In genomic region chr12:12333980-12334709, GRCh38 we compare ENCODE assay signal across 9 cellular contexts. TPM values are rescaled to one million over a fixed set of nuclear protein-coding genes. Genes with fewer than 3 reads are reported as not detected.
DNase-seq lines count a peak whose midpoint lies in the region; ATAC-seq and TF ChIP-seq lines count a peak whose summit lies in the region.
"Had no signal": no experiment of that assay in that cellular context is flagged by ENCODE, and none has a peak within 500 bp of the region (broad histone marks: within the 10 kb centered on the region; RNA-seq: fewer than 3 reads in every experiment).

No MANE protein-coding gene starts in this region.

- H3K9me3 ChIP-seq in DOHH2 (ENCODE audit: control insufficient read depth, insufficient read depth, low read length) (no peaks in the 10 kb centered on the region), endodermal cell (ENCODE audit: control insufficient read depth, low read length) (no peaks in the 10 kb centered on the region), thoracic aorta (no peaks in the 10 kb centered on the region)

- no peaks in the 10 kb centered on the region for H3K79me2 ChIP-seq in DOHH2 (ENCODE audit: control insufficient read depth, low read length)

- POLR2A ChIA-PET in activated CD8-positive, alpha-beta T cell treated with anti-CD3 and anti-CD28 coated beads, Interleukin-2, amount 10 ng/mL, durations not matched to agents 7 days and 5 days (lab: Charles Lee): no interaction called here
- POLR2A ChIA-PET in naive thymus-derived CD8-positive, alpha-beta T cell (lab: Charles Lee): interaction anchor here (1.0 to 1.8 kb wide), 2 partner anchors 23 to 403 kb away, joined by 3 to 5 read pairs; partner anchors contain the start of gene BORCS5

- DNase-seq in NCI-H748 (lab: John Stamatoyannopoulos, UW; ENCODE audit: unreplicated experiment) (peak; percentile 60), endodermal cell (peak; percentile 89), thoracic aorta (ENCODE audit: low spot score) (no peak)
- peak; percentile 76 for DNase-seq in activated CD8-positive, alpha-beta T cell treated with anti-CD3 and anti-CD28 coated beads, Interleukin-2, amount 10 ng/mL, durations not matched to agents 7 days and 5 days
- peak; percentile 35 to 77 (median 56) for DNase-seq in naive thymus-derived CD8-positive, alpha-beta T cell

- peaks cover 24% of the 10 kb centered on the region for H3K4me1 Mint-ChIP-seq in activated CD8-positive, alpha-beta T cell treated with anti-CD3 and anti-CD28 coated beads, Interleukin-2, amount 10 ng/mL, durations not matched to agents 7 days and 5 days (ENCODE audit: low read depth)
- peaks cover 17% of the 10 kb centered on the region for H3K4me1 Mint-ChIP-seq in endodermal cell
- peaks cover 15 to 31% (median 25%) of the 10 kb centered on the region in 4 donors for H3K4me1 Mint-ChIP-seq in naive thymus-derived CD8-positive, alpha-beta T cell

- H3K27me3 ChIP-seq in DOHH2 (ENCODE audit: control insufficient read depth, low read length) (peaks cover 9% of the 10 kb centered on the region; the same call in 1 of the 2 replicates), endodermal cell (ENCODE audit: control insufficient read depth, insufficient read depth, low read length, poor library complexity, severe bottlenecking) (no peaks in the 10 kb centered on the region), thoracic aorta (replicated peaks; ENCODE audit: insufficient read depth) (no peaks in the 10 kb centered on the region)

- H3K4me1 ChIP-seq in DOHH2 (ENCODE audit: control insufficient read depth, low read length) (peaks cover 9% of the 10 kb centered on the region), endodermal cell (ENCODE audit: control insufficient read depth, insufficient read depth, low read length) (no peaks in the 10 kb centered on the region), thoracic aorta (ENCODE audit: control insufficient read depth in 1 of 2, low read depth in 2 of 2) (peaks cover 17 to 58% of the 10 kb centered on the region in 2 donors)

- no peaks in the 10 kb centered on the region for H3K36me3 Mint-ChIP-seq in activated CD8-positive, alpha-beta T cell treated with anti-CD3 and anti-CD28 coated beads, Interleukin-2, amount 10 ng/mL, durations not matched to agents 7 days and 5 days (ENCODE audit: low read depth)
- H3K36me3 Mint-ChIP-seq in endodermal cell (ENCODE audit: low read depth): no peaks in the 10 kb centered on the region
- peaks cover 0 to 1% (median 0%) of the 10 kb centered on the region in 3 donors for H3K36me3 Mint-ChIP-seq in naive thymus-derived CD8-positive, alpha-beta T cell
- H3K36me3 Mint-ChIP-seq: activated naive CD8-positive, alpha-beta T cell had no signal

- TF ChIP-seq CTCF in DOHH2 (IDR thresholded peaks at IDR 0.05; ENCODE audit: low read depth, low read length, poor library complexity, severe bottlenecking): peak; percentile 94
- peak; percentile 100 for TF ChIP-seq CTCF in endodermal cell (conservative IDR thresholded peaks at IDR 0.05)
- peak; percentile 77 for TF ChIP-seq CTCF in thoracic aorta (IDR thresholded peaks at IDR 0.05)

- H3K9ac ChIP-seq in endodermal cell (ENCODE audit: extremely low read depth, low read length, poor library complexity, severe bottlenecking): no peak overlapping the region

- no peaks in the 10 kb centered on the region for H3K36me3 ChIP-seq in DOHH2 (ENCODE audit: control insufficient read depth, low read length)
- H3K36me3 ChIP-seq in endodermal cell (ENCODE audit: control insufficient read depth, insufficient read depth, low read length): no peaks in the 10 kb centered on the region
- H3K36me3 ChIP-seq in thoracic aorta: no peaks in the 10 kb centered on the region

- H3K9me3 Mint-ChIP-seq in activated CD8-positive, alpha-beta T cell treated with anti-CD3 and anti-CD28 coated beads, Interleukin-2, amount 10 ng/mL, durations not matched to agents 7 days and 5 days (ENCODE audit: insufficient read depth): no peaks in the 10 kb centered on the region
- no peaks in the 10 kb centered on the region for H3K9me3 Mint-ChIP-seq in endodermal cell
- H3K9me3 Mint-ChIP-seq in naive thymus-derived CD8-positive, alpha-beta T cell: no peaks in the 10 kb centered on the region

- H3K4me3 ChIP-seq in DOHH2 (ENCODE audit: low read length) (no peak overlapping the region), endodermal cell (ENCODE audit: low read length) (no peak overlapping the region), thoracic aorta (no peak overlapping the region)

- peak overlapping the region; percentile 40 for H3K4me2 ChIP-seq in DOHH2 (ENCODE audit: low read length)

- no peaks in the 10 kb centered on the region for H3K9me2 ChIP-seq in DOHH2 (replicated peaks; ENCODE audit: control insufficient read depth, low read length)

- H3F3A ChIP-seq in DOHH2 (ENCODE audit: control insufficient read depth, insufficient read depth): no peaks in the 10 kb centered on the region

- H4K20me1 ChIP-seq in DOHH2 (ENCODE audit: control insufficient read depth, insufficient read depth, low read depth, low read length): no peaks in the 10 kb centered on the region

- H3K27ac ChIP-seq in DOHH2 (ENCODE audit: low read depth, low read length) (no peak overlapping the region), endodermal cell (ENCODE audit: low read depth, low read length) (no peak overlapping the region), thoracic aorta (peak overlapping the region in 1 of 2 donors; percentile 25)

- CTCF ChIA-PET in activated CD8-positive, alpha-beta T cell treated with anti-CD3 and anti-CD28 coated beads, Interleukin-2, amount 10 ng/mL, durations not matched to agents 7 days and 5 days (lab: Charles Lee): interaction anchor here (0.8 to 4.3 kb wide), 21 partner anchors 9 to 752 kb away, joined by 3 to 36 read pairs (median 4); partner anchors contain the start of genes BCL2L14, BORCS5, LRP6 and MANSC1

- ATAC-seq in HG02759 (IDR thresholded peaks at IDR 0.05; ENCODE audit: unreplicated experiment) (peak; percentile 75), thoracic aorta (ENCODE audit: insufficient number of reproducible peaks, low FRiP score, low read depth) (no peak), HG03095 (IDR thresholded peaks at IDR 0.05; ENCODE audit: unreplicated experiment) (no peak)
- peak; percentile 84 for ATAC-seq in activated CD8-positive, alpha-beta T cell treated with anti-CD3 and anti-CD28 coated beads, Interleukin-2, amount 10 ng/mL, durations not matched to agents 7 days and 5 days
- ATAC-seq in naive thymus-derived CD8-positive, alpha-beta T cell: peak; percentile 75 to 87

- peak overlapping the region; percentile 1 for H3K27ac Mint-ChIP-seq in activated CD8-positive, alpha-beta T cell treated with anti-CD3 and anti-CD28 coated beads, Interleukin-2, amount 10 ng/mL, durations not matched to agents 7 days and 5 days
- H3K27ac Mint-ChIP-seq in endodermal cell: no peak overlapping the region
- peak overlapping the region in 4 of 10 donors; percentile 17 to 78 (median 29) for H3K27ac Mint-ChIP-seq in naive thymus-derived CD8-positive, alpha-beta T cell
- H3K27ac Mint-ChIP-seq: activated naive CD8-positive, alpha-beta T cell had no signal

- 37 to 52% methylated on average over 9 to 12 of the region's 12 CpGs for WGBS in endodermal cell (ENCODE audit: insufficient coverage in 1 of 2, insufficient read length in 1 of 2), 2 experiments

- no peak overlapping the region for H3K4me3 Mint-ChIP-seq in activated CD8-positive, alpha-beta T cell treated with anti-CD3 and anti-CD28 coated beads, Interleukin-2, amount 10 ng/mL, durations not matched to agents 7 days and 5 days
- H3K4me3 Mint-ChIP-seq in endodermal cell: no peak overlapping the region
- peak overlapping the region in 3 of 10 donors; percentile 8 to 28 (median 12) for H3K4me3 Mint-ChIP-seq in naive thymus-derived CD8-positive, alpha-beta T cell
- H3K4me3 Mint-ChIP-seq: activated naive CD8-positive, alpha-beta T cell had no signal

- peaks cover 12% of the 10 kb centered on the region for H3K27me3 Mint-ChIP-seq in activated CD8-positive, alpha-beta T cell treated with anti-CD3 and anti-CD28 coated beads, Interleukin-2, amount 10 ng/mL, durations not matched to agents 7 days and 5 days (ENCODE audit: low read depth)
- H3K27me3 Mint-ChIP-seq in endodermal cell (ENCODE audit: insufficient read depth): no peaks in the 10 kb centered on the region
- peaks cover 0 to 5% (median 0%) of the 10 kb centered on the region in 5 donors for H3K27me3 Mint-ChIP-seq in naive thymus-derived CD8-positive, alpha-beta T cell
- H3K27me3 Mint-ChIP-seq: activated naive CD8-positive, alpha-beta T cell had no signal

RNA-seq across cellular contexts. Expression of gene MANSC1, which starts 15.9 kb away (rescaled TPM):
- total RNA-seq in activated CD8-positive, alpha-beta T cell treated with anti-CD3 and anti-CD28 coated beads, Interleukin-2, amount 10 ng/mL, durations not matched to agents 7 days and 5 days: under 1 TPM in 1 of 2 experiments, not detected in 1; 0.13 TPM
- total RNA-seq in endodermal cell: 10 to 100 TPM in 1 of 2 donors, 1 to 10 TPM in 1; 6.6 to 12.1 TPM
- 6.7 TPM for polyA plus RNA-seq in endodermal cell (2013, experiment 1 of 2)
- polyA plus RNA-seq in endodermal cell (2013, experiment 2 of 2): 4.9 TPM
- total RNA-seq in naive thymus-derived CD8-positive, alpha-beta T cell: under 1 TPM; 0.34 to 0.36 TPM
- under 1 TPM; 0.39 to 0.89 (median 0.84) TPM for polyA plus RNA-seq in naive thymus-derived CD8-positive, alpha-beta T cell
- 10 to 100 TPM; 36.6 to 38.1 TPM for total RNA-seq in thoracic aorta

RNA-seq across cellular contexts. Expression of gene BORCS5, which starts 22.7 kb away (rescaled TPM):
- total RNA-seq in activated CD8-positive, alpha-beta T cell treated with anti-CD3 and anti-CD28 coated beads, Interleukin-2, amount 10 ng/mL, durations not matched to agents 7 days and 5 days: 10 to 100 TPM; 18.8 to 21.2 TPM
- total RNA-seq in endodermal cell: 10 to 100 TPM; 15.2 to 26.1 TPM
- polyA plus RNA-seq in endodermal cell (2013, experiment 1 of 2): 14.4 TPM
- 14.7 TPM for polyA plus RNA-seq in endodermal cell (2013, experiment 2 of 2)
- 10 to 100 TPM; 12.4 to 16.6 TPM for total RNA-seq in naive thymus-derived CD8-positive, alpha-beta T cell
- 10 to 100 TPM; 14.2 to 18.4 (median 15.7) TPM for polyA plus RNA-seq in naive thymus-derived CD8-positive, alpha-beta T cell
- total RNA-seq in thoracic aorta: 10 to 100 TPM; 20.6 to 27.1 TPM

Comparison
In these comparisons a context has a peak if more than half of its experiments do, and no peak if none do; other contexts are left out.
1. ATAC-seq: peak in HG02759 (single experiment), activated CD8-positive, alpha-beta T cell treated with anti-CD3 and anti-CD28 coated beads, Interleukin-2, amount 10 ng/mL, durations not matched to agents 7 days and 5 days (single experiment) and naive thymus-derived CD8-positive, alpha-beta T cell (2 of 2); none in thoracic aorta (single experiment) and HG03095 (single experiment).
2. RNA of gene MANSC1, which starts 15.9 kb away (total RNA-seq): 36.6 to 38.1 TPM in thoracic aorta and 6.6 to 12.1 TPM in endodermal cell; 0.34 to 0.36 TPM in naive thymus-derived CD8-positive, alpha-beta T cell and 0.13 TPM in activated CD8-positive, alpha-beta T cell treated with anti-CD3 and anti-CD28 coated beads, Interleukin-2, amount 10 ng/mL, durations not matched to agents 7 days and 5 days; every median in the first group is over 4 times any median in the second.
3. Peak in every context shown above with its lines, with median percentiles within 50 percentile points of each other: CTCF ChIP-seq.